In genomic region chr1:33119532-33120217, GRCh38 we compare ENCODE assay signal across 17 cellular contexts. TPM values are rescaled to one million over a fixed set of nuclear protein-coding genes. Genes with fewer than 3 reads are reported as not detected.
A peak's percentile ranks its signal among the peaks of the same experiment; 100 is the strongest.
DNase-seq lines count a peak whose midpoint lies in the region; ATAC-seq and TF ChIP-seq lines count a peak whose summit lies in the region.
"Had no signal": no experiment of that assay in that cellular context is flagged by ENCODE, and none has a peak within 500 bp of the region (broad histone marks: within the 10 kb centered on the region; RNA-seq: fewer than 3 reads in every experiment).

No MANE protein-coding gene starts in this region.

- no peaks in the 10 kb centered on the region for H3K27me3 Mint-ChIP-seq in activated naive CD8-positive, alpha-beta T cell treated with anti-CD3 and anti-CD28 coated beads, Interleukin-2, amount 10 ng/mL, durations not matched to agents 7 days and 5 days
- H3K27me3 Mint-ChIP-seq in activated naive CD8-positive, alpha-beta T cell treated with anti-CD3 and anti-CD28 coated beads, Interleukin-2, amount 50 U/mL, for 24 hours = no peaks in the 10 kb centered on the region
- H3K27me3 Mint-ChIP-seq: effector memory CD8-positive, alpha-beta T cell had no signal

- ATAC-seq in activated naive CD8-positive, alpha-beta T cell treated with anti-CD3 and anti-CD28 coated beads, Interleukin-2, amount 10 ng/mL, durations not matched to agents 7 days and 5 days (ENCODE audit: low read depth) = no peak
- no peak for ATAC-seq in activated naive CD8-positive, alpha-beta T cell treated with anti-CD3 and anti-CD28 coated beads, Interleukin-2, amount 50 U/mL, for 24 hours
- no peak for ATAC-seq in HG03432 (IDR thresholded peaks at IDR 0.05; ENCODE audit: unreplicated experiment)
- ATAC-seq: effector memory CD8-positive, alpha-beta T cell; heart right ventricle; lower lobe of right lung had no signal

- no peaks in the 10 kb centered on the region for H3K9me3 ChIP-seq in NT2/D1 (ENCODE audit: insufficient read depth, low read length)
- H3K9me3 ChIP-seq: ascending aorta, heart right ventricle, lower lobe of right lung, SJCRH30 had no signal

- H3K9ac ChIP-seq in NT2/D1 (ENCODE audit: insufficient read length, low read depth) = peak overlapping the region; percentile 7
- H3K9ac ChIP-seq: parathyroid adenoma had no signal

- H3K4me1 Mint-ChIP-seq in activated naive CD8-positive, alpha-beta T cell treated with anti-CD3 and anti-CD28 coated beads, Interleukin-2, amount 10 ng/mL, durations not matched to agents 7 days and 5 days = peaks cover 4% of the 10 kb centered on the region
- H3K4me1 Mint-ChIP-seq in activated naive CD8-positive, alpha-beta T cell treated with anti-CD3 and anti-CD28 coated beads, Interleukin-2, amount 50 U/mL, for 24 hours = no peaks in the 10 kb centered on the region

- no peaks in the 10 kb centered on the region for H3K9me3 Mint-ChIP-seq in activated naive CD8-positive, alpha-beta T cell treated with anti-CD3 and anti-CD28 coated beads, Interleukin-2, amount 10 ng/mL, durations not matched to agents 7 days and 5 days
- H3K9me3 Mint-ChIP-seq in activated naive CD8-positive, alpha-beta T cell treated with anti-CD3 and anti-CD28 coated beads, Interleukin-2, amount 50 U/mL, for 24 hours = no peaks in the 10 kb centered on the region
- H3K9me3 Mint-ChIP-seq: effector memory CD8-positive, alpha-beta T cell had no signal

- H3K4me3 ChIP-seq in NT2/D1 (ENCODE audit: insufficient read length, low read depth) = no peak overlapping the region
- H3K4me3 ChIP-seq in fibroblast of mammary gland (ENCODE audit: control insufficient read depth, low read depth, low read length) = no peak overlapping the region
- H3K4me3 ChIP-seq: ascending aorta, heart right ventricle, lower lobe of right lung, SJCRH30 had no signal

- no peak for DNase-seq in activated naive CD8-positive, alpha-beta T cell treated with anti-CD3 and anti-CD28 coated beads, Interleukin-2, amount 10 ng/mL, durations not matched to agents 7 days and 5 days
- no peak for DNase-seq in activated naive CD8-positive, alpha-beta T cell treated with anti-CD3 and anti-CD28 coated beads, Interleukin-2, amount 50 U/mL, for 24 hours
- DNase-seq in NT2/D1 (ENCODE audit: low read depth, low spot score) (no peak), fibroblast of mammary gland (ENCODE audit: low read depth) (peak; percentile 42), NCI-H146 (lab: John Stamatoyannopoulos, UW) (no peak), NCI-H748 treated with DMSO at 0.1 percent for 48 hours (lab: John Stamatoyannopoulos, UW) (no peak)
- DNase-seq in stimulated activated CD8-positive, alpha-beta memory T cell treated with anti-CD3 and anti-CD28 coated beads, Interleukin-4, amount 100 ng/mL, for 48 hours = peak; percentile 21
- DNase-seq: activated CD4-positive, CD25-positive, alpha-beta regulatory T cell; DMS79; effector memory CD8-positive, alpha-beta T cell; heart right ventricle; lower lobe of right lung; NCI-H524; SJCRH30 had no signal

- POLR2A ChIA-PET in activated naive CD8-positive, alpha-beta T cell treated with anti-CD3 and anti-CD28 coated beads, Interleukin-2, amount 10 ng/mL, durations not matched to agents 7 days and 5 days (lab: Charles Lee) = no interaction called here

- H3K4me3 Mint-ChIP-seq in activated naive CD8-positive, alpha-beta T cell treated with anti-CD3 and anti-CD28 coated beads, Interleukin-2, amount 10 ng/mL, durations not matched to agents 7 days and 5 days = no peak overlapping the region
- H3K4me3 Mint-ChIP-seq in activated naive CD8-positive, alpha-beta T cell treated with anti-CD3 and anti-CD28 coated beads, Interleukin-2, amount 50 U/mL, for 24 hours = no peak overlapping the region
- H3K4me3 Mint-ChIP-seq: effector memory CD8-positive, alpha-beta T cell had no signal

- no peaks in the 10 kb centered on the region for H3K27me3 ChIP-seq in NT2/D1 (ENCODE audit: insufficient read depth, insufficient read length)
- H3K27me3 ChIP-seq: ascending aorta, heart right ventricle, SJCRH30 had no signal

- peak; percentile 15 for TF ChIP-seq CTCF in fibroblast of mammary gland (conservative IDR thresholded peaks at IDR 0.05; ENCODE audit: control insufficient read depth, insufficient read depth, low read depth, low read length)

- H3K27ac Mint-ChIP-seq in activated naive CD8-positive, alpha-beta T cell treated with anti-CD3 and anti-CD28 coated beads, Interleukin-2, amount 10 ng/mL, durations not matched to agents 7 days and 5 days = peak overlapping the region; percentile 4
- H3K27ac Mint-ChIP-seq in activated naive CD8-positive, alpha-beta T cell treated with anti-CD3 and anti-CD28 coated beads, Interleukin-2, amount 50 U/mL, for 24 hours = no peak overlapping the region
- H3K27ac Mint-ChIP-seq: effector memory CD8-positive, alpha-beta T cell had no signal

- no peaks in the 10 kb centered on the region for H3K36me3 ChIP-seq in NT2/D1 (ENCODE audit: insufficient read depth, insufficient read length, low read length)
- H3K36me3 ChIP-seq: ascending aorta, lower lobe of right lung, SJCRH30 had no signal

- H3K36me3 Mint-ChIP-seq in activated naive CD8-positive, alpha-beta T cell treated with anti-CD3 and anti-CD28 coated beads, Interleukin-2, amount 10 ng/mL, durations not matched to agents 7 days and 5 days = peaks cover 6% of the 10 kb centered on the region
- peaks cover 2% of the 10 kb centered on the region for H3K36me3 Mint-ChIP-seq in activated naive CD8-positive, alpha-beta T cell treated with anti-CD3 and anti-CD28 coated beads, Interleukin-2, amount 50 U/mL, for 24 hours (ENCODE audit: low read depth)

- H3K4me1 ChIP-seq in NT2/D1 (ENCODE audit: insufficient read depth, insufficient read length) = peaks cover 11% of the 10 kb centered on the region
- H3K4me1 ChIP-seq: ascending aorta, heart right ventricle, lower lobe of right lung, parathyroid adenoma, SJCRH30 had no signal

RNA-seq across cellular contexts. Expression of gene AZIN2, which starts 38.7 kb away (rescaled TPM):
- 10 to 100 TPM; 16.5 to 16.6 TPM for total RNA-seq in activated naive CD8-positive, alpha-beta T cell treated with anti-CD3 and anti-CD28 coated beads, Interleukin-2, amount 10 ng/mL, durations not matched to agents 7 days and 5 days

Comparison
In these comparisons a context has a peak if more than half of its experiments do, and no peak if none do; other contexts are left out.
1. DNase-seq: peak in fibroblast of mammary gland (single experiment) and stimulated activated CD8-positive, alpha-beta memory T cell treated with anti-CD3 and anti-CD28 coated beads, Interleukin-4, amount 100 ng/mL, for 48 hours (single experiment); none in activated naive CD8-positive, alpha-beta T cell treated with anti-CD3 and anti-CD28 coated beads, Interleukin-2, amount 10 ng/mL, durations not matched to agents 7 days and 5 days (single experiment), activated naive CD8-positive, alpha-beta T cell treated with anti-CD3 and anti-CD28 coated beads, Interleukin-2, amount 50 U/mL, for 24 hours (single experiment), NT2/D1 (single experiment), NCI-H146 (single experiment) and NCI-H748 treated with DMSO at 0.1 percent for 48 hours (single experiment).